ENCODE assay signal across 8 cellular contexts in genomic region chr10:59908808-59909143, GRCh38. TPM values are rescaled to one million over a fixed set of nuclear protein-coding genes. Genes with fewer than 3 reads are reported as not detected.
DNase-seq lines count a peak whose midpoint lies in the region; ATAC-seq and TF ChIP-seq lines count a peak whose summit lies in the region.

No MANE protein-coding gene starts in this region.

- H3K4me3 Mint-ChIP-seq in CD14-positive monocyte, result peak overlapping the region; percentile 72 to 86

- intact Hi-C loops in CD14-positive monocyte (cut with micrococcal nuclease), result loop anchor here (10.0 kb wide), 3 partner anchors 74 to 1644 kb away; partner anchors contain the start of genes CISD1 (in 1 of the 2) and IPMK (in 1 of the 2)

- ATAC-seq in HG02973 (IDR thresholded peaks at IDR 0.05; ENCODE audit: unreplicated experiment) (no peak), HG03196 (IDR thresholded peaks at IDR 0.05; ENCODE audit: unreplicated experiment) (no peak)

- peaks cover 0 to 4% (median 2%) of the 10 kb centered on the region in 3 donors for H3K27me3 Mint-ChIP-seq in CD14-positive monocyte (ENCODE audit: low read depth in 3 of 3)

- H3K9me3 Mint-ChIP-seq in CD14-positive monocyte, result peaks cover 4 to 8% (median 7%) of the 10 kb centered on the region in 7 donors

- peaks cover 23% of the 10 kb centered on the region for H3K79me2 ChIP-seq in osteoblast (ENCODE audit: insufficient read depth, low read length)

- peak overlapping the region; percentile 84 for H3K27ac ChIP-seq in effector memory CD4-positive, alpha-beta T cell (ENCODE audit: insufficient read depth, low read length, poor library complexity, severe bottlenecking)
- H3K27ac ChIP-seq in osteoblast (ENCODE audit: low read depth, low read length), result peak overlapping the region; percentile 95

- no peaks in the 10 kb centered on the region for H3K27me3 ChIP-seq in effector memory CD4-positive, alpha-beta T cell (replicated peaks; ENCODE audit: control insufficient read depth, insufficient read depth, low read length, poor library complexity, severe bottlenecking)
- no peaks in the 10 kb centered on the region for H3K27me3 ChIP-seq in osteoblast (ENCODE audit: insufficient read depth, low read length)

- H3K36me3 ChIP-seq in effector memory CD4-positive, alpha-beta T cell (ENCODE audit: control insufficient read depth, insufficient read depth, low read length), result no peaks in the 10 kb centered on the region
- no peaks in the 10 kb centered on the region for H3K36me3 ChIP-seq in osteoblast (ENCODE audit: insufficient read depth, low read length)

- TF ChIP-seq CTCF in CD14-positive monocyte (IDR thresholded peaks at IDR 0.05) (no peak), osteoblast (IDR thresholded peaks at IDR 0.05; ENCODE audit: extremely low read depth, low read depth, low read length) (no peak)

- no peaks in the 10 kb centered on the region for H3K36me3 Mint-ChIP-seq in CD14-positive monocyte

- peak overlapping the region; percentile 84 for H3K4me2 ChIP-seq in osteoblast (ENCODE audit: insufficient read depth, low read length)

- H3K4me1 Mint-ChIP-seq in CD14-positive monocyte, result peaks cover 40% of the 10 kb centered on the region

- H3K9me3 ChIP-seq in effector memory CD4-positive, alpha-beta T cell (ENCODE audit: control insufficient read depth, low read length), result no peaks in the 10 kb centered on the region
- no peaks in the 10 kb centered on the region for H3K9me3 ChIP-seq in osteoblast (ENCODE audit: low read depth, low read length)

- no peak for DNase-seq in CD14-positive monocyte (ENCODE audit: low spot score)
- peak; percentile 37 for DNase-seq in NAMALWA (ENCODE audit: low spot score)
- no peak for DNase-seq in effector memory CD4-positive, alpha-beta T cell
- DNase-seq in osteoblast (ENCODE audit: insufficient read length, low spot score, missing footprints), result no peak
- no peak for DNase-seq in NCI-H2081 (lab: John Stamatoyannopoulos, UW)
- DNase-seq in NCI-H2107 (lab: John Stamatoyannopoulos, UW), result no peak

- H3K4me1 ChIP-seq in effector memory CD4-positive, alpha-beta T cell (ENCODE audit: control insufficient read depth, insufficient read depth, low read length, poor library complexity, severe bottlenecking), result peaks cover 25% of the 10 kb centered on the region
- peaks cover 25% of the 10 kb centered on the region for H3K4me1 ChIP-seq in osteoblast (ENCODE audit: insufficient read depth, low read length)

- peak overlapping the region; percentile 49 for H3K4me3 ChIP-seq in effector memory CD4-positive, alpha-beta T cell (ENCODE audit: insufficient read depth, low read depth, low read length, poor library complexity, severe bottlenecking)
- peak overlapping the region; percentile 97 for H3K4me3 ChIP-seq in osteoblast (ENCODE audit: insufficient read depth, low read length)

- peak overlapping the region; percentile 93 for H2AFZ ChIP-seq in osteoblast (ENCODE audit: low read length)

- peak overlapping the region in 2 of 7 donors; percentile 34 to 91 for H3K27ac Mint-ChIP-seq in CD14-positive monocyte

- peaks cover 13% of the 10 kb centered on the region for H4K20me1 ChIP-seq in osteoblast (ENCODE audit: insufficient read depth, low read length)

RNA-seq across cellular contexts. Expression of gene CCDC6, which starts 2.4 kb away (rescaled TPM):
- 1 to 10 TPM; 4.2 to 6.2 TPM for polyA plus RNA-seq in CD14-positive monocyte
- 51.8 and 58.3 TPM in 2 replicates for total RNA-seq in osteoblast
